28 cellular contexts compared by ENCODE assay signal in the genomic region with DNA sequence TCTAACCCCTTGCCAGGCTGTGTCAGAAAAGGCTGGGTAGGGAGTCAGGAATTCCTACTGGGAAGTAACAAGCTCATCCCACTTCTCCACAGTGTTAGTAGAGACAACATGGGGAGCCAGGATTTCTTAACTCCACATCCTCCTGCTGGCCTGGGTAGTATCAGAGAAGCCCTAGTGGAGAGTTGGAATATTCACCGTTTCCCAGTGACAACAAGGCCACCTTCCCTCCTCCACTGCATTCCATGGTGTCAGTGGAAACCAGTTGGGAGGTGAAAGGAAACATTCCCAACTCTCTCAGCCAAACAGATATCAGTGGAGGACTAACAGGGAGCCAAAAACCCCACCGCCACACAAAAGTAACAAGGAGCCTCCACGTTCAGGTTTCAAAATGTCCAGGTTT. TPM values are rescaled to one million over a fixed set of nuclear protein-coding genes. Genes with fewer than 3 reads are reported as not detected.
DNase-seq lines count a peak whose midpoint lies in the region; ATAC-seq, FAIRE-seq and TF ChIP-seq lines count a peak whose summit lies in the region.
"Had no signal": no experiment of that assay in that cellular context is flagged by ENCODE, and none has a peak within 500 bp of the region (broad histone marks: within the 10 kb centered on the region; RNA-seq: fewer than 3 reads in every experiment).

No MANE protein-coding gene starts in this region.

- H3K4me1 Mint-ChIP-seq in activated CD4-positive, alpha-beta memory T cell treated with anti-CD3 and anti-CD28 coated beads for 36 hours (ENCODE audit: low read depth): no peaks in the 10 kb centered on the region
- H3K4me1 Mint-ChIP-seq: CD4-positive, alpha-beta memory T cell had no signal

- H3K56ac ChIP-seq in H1 (replicated peaks; ENCODE audit: insufficient read length, low read depth, low read length): no peak overlapping the region

- intact Hi-C loops in HepG2 (cut with micrococcal nuclease; ENCODE audit: unreplicated experiment) (no loop called here), right lobe of liver (cut with DNase I) (no loop called here)
- intact Hi-C loops in activated CD4-positive, alpha-beta memory T cell treated with anti-CD3 and anti-CD28 coated beads for 36 hours (cut with micrococcal nuclease): no loop called here

- H2BK12ac ChIP-seq in H1 (ENCODE audit: low read depth, low read length): no peak overlapping the region

- no peak overlapping the region for H4K91ac ChIP-seq in H1 (replicated peaks; ENCODE audit: insufficient read length, low read length)

- H3K36me3 ChIP-seq in HepG2 (replicated peaks in 1 of 2; ENCODE audit: control insufficient read depth in 1 of 2, insufficient read depth in 2 of 2, low read length in 2 of 2): no peaks in the 10 kb centered on the region
- no peaks in the 10 kb centered on the region for H3K36me3 ChIP-seq in right lobe of liver
- no peaks in the 10 kb centered on the region for H3K36me3 ChIP-seq in H1 (ENCODE audit: control insufficient read depth in 2 of 4, insufficient read depth in 4 of 4, low read length in 3 of 4)
- H3K36me3 ChIP-seq: SJCRH30 had no signal

- H3K4me2 ChIP-seq in HepG2 (ENCODE audit: low read depth, low read length) (no peak overlapping the region), H1 (ENCODE audit: insufficient read depth in 1 of 2, low read depth in 2 of 2, low read length in 2 of 2) (no peak overlapping the region)
- H3K4me2 ChIP-seq: A549 had no signal

- H4K8ac ChIP-seq in H1 (ENCODE audit: extremely low read depth, insufficient read depth, low read length): no peak overlapping the region

- H4K20me1 ChIP-seq in HepG2 (ENCODE audit: insufficient read depth, low read length): no peaks in the 10 kb centered on the region
- no peaks in the 10 kb centered on the region for H4K20me1 ChIP-seq in H1 (replicated peaks in 1 of 2; ENCODE audit: control insufficient read depth in 1 of 2, insufficient read depth in 2 of 2, low read length in 2 of 2)

- no peak overlapping the region for H2BK120ac ChIP-seq in H1 (replicated peaks; ENCODE audit: low read depth, low read length)

- no peaks in the 10 kb centered on the region for H3K23me2 ChIP-seq in H1 (ENCODE audit: low read depth, low read length)

- no peak overlapping the region for H3K4me3 Mint-ChIP-seq in activated CD4-positive, alpha-beta memory T cell treated with anti-CD3 and anti-CD28 coated beads for 36 hours
- H3K4me3 Mint-ChIP-seq: CD4-positive, alpha-beta memory T cell had no signal

- no peak for TF ChIP-seq CTCF in HepG2 (CRISPR knock-in tag; IDR thresholded peaks at IDR 0.05)
- no peak for TF ChIP-seq CTCF in right lobe of liver (IDR thresholded peaks at IDR 0.05)
- peak in 2 of 3 experiments; percentile 19 to 28; a peak in 2 of 4 replicates for TF ChIP-seq CTCF in H1 (IDR thresholded peaks at IDR 0.05; ENCODE audit: control extremely low read depth in 1 of 3, insufficient read depth in 1 of 3, low read depth in 1 of 3, low read length in 3 of 3)

- no peaks in the 10 kb centered on the region for H3K79me1 ChIP-seq in H1 (ENCODE audit: low read depth, low read length)

- H4K5ac ChIP-seq in H1 (ENCODE audit: insufficient read length, low read depth, low read length): no peak overlapping the region

- peaks cover 5% of the 10 kb centered on the region for H3K27me3 Mint-ChIP-seq in activated CD4-positive, alpha-beta memory T cell treated with anti-CD3 and anti-CD28 coated beads for 36 hours

- POLR2A ChIA-PET in HepG2 (lab: Yijun Ruan, JAX) (no interaction called here), H1 (lab: Charles Lee; ENCODE audit: partially characterized antibody) (no interaction called here)
- POLR2A ChIA-PET in activated CD4-positive, alpha-beta memory T cell treated with anti-CD3 and anti-CD28 coated beads for 36 hours (lab: Charles Lee): no interaction called here

- H3K4me1 ChIP-seq in HepG2 (ENCODE audit: insufficient read depth, low read length): no peaks in the 10 kb centered on the region
- peaks cover 0 to 20% (median 7%) of the 10 kb centered on the region in 4 donors for H3K4me1 ChIP-seq in right lobe of liver
- H3K4me1 ChIP-seq in H1 (replicated peaks in 1 of 4; ENCODE audit: control insufficient read depth in 3 of 4, insufficient read depth in 4 of 4, low read length in 3 of 4): peaks cover 0 to 3% (median 0%) of the 10 kb centered on the region in 4 experiments; a peak in 1 of 7 replicates
- H3K4me1 ChIP-seq: SJCRH30 had no signal

- peaks cover 6% of the 10 kb centered on the region; the same call in 1 of the 2 replicates for H3K9me3 ChIP-seq in HepG2 (ENCODE audit: low read length)
- H3K9me3 ChIP-seq in right lobe of liver: no peaks in the 10 kb centered on the region
- H3K9me3 ChIP-seq in H1 (ENCODE audit: insufficient read depth in 2 of 2, low read depth in 1 of 2, low read length in 1 of 2): peaks cover 11 to 34% of the 10 kb centered on the region in 2 experiments
- H3K9me3 ChIP-seq: Caco-2 had no signal

- 28% methylated on average over 3 of the region's 3 CpGs for WGBS in HepG2 (ENCODE audit: low lambda C conversion rate)
- WGBS in right lobe of liver (ENCODE audit: insufficient coverage, low coverage, low lambda C conversion rate, missing lambda C conversion rate): 49% methylated on average over 3 of the region's 3 CpGs
- WGBS in H1 (ENCODE audit: extremely low coverage in 1 of 2, insufficient coverage in 1 of 2, insufficient read length in 1 of 2, insufficient replicate concordance in 2 of 2, low coverage in 1 of 2, low lambda C conversion rate in 2 of 2, missing lambda C conversion rate in 1 of 2), 2 experiments: 77% methylated on average over 3 of the region's 3 CpGs; no CpG with 5 or more reads in 1 of the 2 experiments

- no peak overlapping the region for H2AFZ ChIP-seq in HepG2 (ENCODE audit: low read length)
- H2AFZ ChIP-seq in H1 (ENCODE audit: low read length): no peak overlapping the region

- H2BK20ac ChIP-seq in H1 (ENCODE audit: low read length): no peak overlapping the region

- DNase-seq in HepG2 (ENCODE audit: low spot score): no peak
- DNase-seq in right lobe of liver: no peak
- DNase-seq in H1 (ENCODE audit: low read depth in 1 of 2, low spot score in 2 of 2): no peak
- peak; percentile 46 for DNase-seq in iPS-NIHi11 (ENCODE audit: low spot score)
- no peak for DNase-seq in activated CD4-positive, alpha-beta memory T cell treated with anti-CD3 and anti-CD28 coated beads for 36 hours
- DNase-seq in germinal center (ENCODE audit: low spot score): no peak
- DNase-seq: C1 segment of cervical spinal cord; Caco-2; CD4-positive, alpha-beta memory T cell; GDM1; KBM-7; MV-4-11; NCI-H1105; NCI-H146; NCI-H1930; NCI-H446; NCI-H524 treated with DMSO at 0.1 percent for 48 hours; NCI-H774; SJCRH30 had no signal

- no peak overlapping the region for H3K27ac ChIP-seq in HepG2 (ENCODE audit: extremely low read length, insufficient read depth, low read length)
- no peak overlapping the region for H3K27ac ChIP-seq in right lobe of liver
- H3K27ac ChIP-seq in H1 (ENCODE audit: low read depth, low read length): no peak overlapping the region
- H3K27ac ChIP-seq: A549, SJCRH30 had no signal

- H3K18ac ChIP-seq in H1 (ENCODE audit: extremely low read depth, low read length): no peak overlapping the region

- no peak overlapping the region for H3K9ac ChIP-seq in HepG2 (ENCODE audit: insufficient read depth, low read depth, low read length)
- no peak overlapping the region for H3K9ac ChIP-seq in H1 (replicated peaks in 1 of 4; ENCODE audit: extremely low read depth in 1 of 4, low read depth in 3 of 4, low read length in 3 of 4)

- H3K23ac ChIP-seq in H1 (ENCODE audit: insufficient read length): no peak overlapping the region

- H3K4ac ChIP-seq in H1 (replicated peaks; ENCODE audit: insufficient read length, low read depth, low read length): no peak overlapping the region

- H2AK5ac ChIP-seq in H1 (ENCODE audit: low read depth, low read length): no peak overlapping the region

- H3K79me2 ChIP-seq in HepG2 (ENCODE audit: insufficient read depth, low read length): no peaks in the 10 kb centered on the region
- H3K79me2 ChIP-seq in H1 (ENCODE audit: control insufficient read depth in 1 of 2, insufficient read depth in 2 of 2, low read length in 2 of 2): no peaks in the 10 kb centered on the region

- CTCF ChIA-PET in HepG2 (lab: Yijun Ruan, JAX; ENCODE audit: low intra/inter-chr PET ratio, low total read pairs): no interaction called here
- CTCF ChIA-PET in H1 (lab: Charles Lee; ENCODE audit: partially characterized antibody): no interaction called here
- CTCF ChIA-PET in activated CD4-positive, alpha-beta memory T cell treated with anti-CD3 and anti-CD28 coated beads for 36 hours (lab: Charles Lee): interaction anchor here (0.6 kb wide), 1 partner anchor 15 kb away, joined by 3 read pairs; no protein-coding TSS in a partner anchor

- TF ChIP-seq EP300 in HepG2 (IDR thresholded peaks at IDR 0.05; ENCODE audit: low read depth in 2 of 2, low read length in 2 of 2): no peak
- TF ChIP-seq EP300 in HepG2 (CRISPR knock-in tag; IDR thresholded peaks at IDR 0.05; ENCODE audit: borderline replicate concordance): no peak
- no peak for TF ChIP-seq EP300 in H1 (IDR thresholded peaks at IDR 0.05; ENCODE audit: borderline replicate concordance in 1 of 2, low read depth in 2 of 2, low read length in 2 of 2)

- BruUV-seq in HepG2 (replicated peaks; lab: Mats Ljungman, UMichigan): no TSS peak

- H3K9me3 Mint-ChIP-seq in activated CD4-positive, alpha-beta memory T cell treated with anti-CD3 and anti-CD28 coated beads for 36 hours: peaks cover 15% of the 10 kb centered on the region

- H2BK15ac ChIP-seq in H1 (ENCODE audit: low read length): no peak overlapping the region

- ATAC-seq in HepG2 (peak; percentile 53; the same call in 2 of the 3 replicates), right lobe of liver (no peak), HG03139 (IDR thresholded peaks at IDR 0.05; ENCODE audit: unreplicated experiment) (no peak)
- ATAC-seq: GM12878, SK-N-SH treated with all-trans-retinoic acid at 6 μM for 48 hours had no signal

- in situ Hi-C loops in HepG2 (cut with HindIII; ENCODE audit: extremely low pct_ligation_motif_present, low pct_unique_long_range_greater_than_20kb): no loop called here

- TF ChIP-seq RAD21 in HepG2 (CRISPR knock-in tag; IDR thresholded peaks at IDR 0.05) (no peak), H1 (IDR thresholded peaks at IDR 0.05 in 1 of 2, conservative IDR thresholded peaks at IDR 0.05 in 1 of 2; ENCODE audit: low read depth in 2 of 2, low read length in 2 of 2) (peak in 1 of 2 experiments; percentile 6; a peak in 1 of 4 replicates)

- no peak overlapping the region for H3K27ac Mint-ChIP-seq in activated CD4-positive, alpha-beta memory T cell treated with anti-CD3 and anti-CD28 coated beads for 36 hours
- H3K27ac Mint-ChIP-seq: CD4-positive, alpha-beta memory T cell had no signal

- TF ChIP-seq POLR2A in HepG2 (IDR thresholded peaks at IDR 0.05; ENCODE audit: insufficient read depth in 1 of 2, low read depth in 2 of 2, low read length in 2 of 2) (no peak), right lobe of liver (IDR thresholded peaks at IDR 0.05) (no peak), H1 (IDR thresholded peaks at IDR 0.05; ENCODE audit: control extremely low read depth in 1 of 2, low read depth in 2 of 2, low read length in 2 of 2) (no peak)

- H3K14ac ChIP-seq in H1 (ENCODE audit: insufficient read length): no peak overlapping the region

- no peaks in the 10 kb centered on the region for H3K27me3 ChIP-seq in HepG2 (ENCODE audit: control insufficient read depth in 1 of 2, insufficient read depth in 2 of 2, low read length in 2 of 2)
- H3K27me3 ChIP-seq in right lobe of liver: no peaks in the 10 kb centered on the region
- H3K27me3 ChIP-seq in H1 (replicated peaks in 1 of 4; ENCODE audit: control insufficient read depth in 3 of 4, extremely low read depth in 1 of 4, insufficient read depth in 3 of 4, low read length in 3 of 4): no peaks in the 10 kb centered on the region
- H3K27me3 ChIP-seq: SJCRH30 had no signal

- FAIRE-seq in HepG2 (lab: Jason Lieb, UNC) (no peak), H1 (lab: Jason Lieb, UNC) (no peak)
- FAIRE-seq: A549, GM12878, RCC 7860 had no signal

- H3K4me3 ChIP-seq in HepG2 (replicated peaks in 1 of 3; ENCODE audit: insufficient read depth in 1 of 3, low read depth in 2 of 3, low read length in 3 of 3) (no peak overlapping the region), right lobe of liver (no peak overlapping the region), H1 (ENCODE audit: extremely low read depth in 1 of 4, insufficient read depth in 2 of 4, low read depth in 3 of 4, low read length in 4 of 4) (no peak overlapping the region)
- H3K4me3 ChIP-seq: A549, GM12878, SJCRH30 had no signal

- H3K36me3 Mint-ChIP-seq in activated CD4-positive, alpha-beta memory T cell treated with anti-CD3 and anti-CD28 coated beads for 36 hours: peaks cover 2% of the 10 kb centered on the region

- H2BK5ac ChIP-seq in H1 (ENCODE audit: low read depth, low read length): no peak overlapping the region

RNA-seq across cellular contexts. Expression of a gene that starts 41.2 kb away (rescaled TPM):
- not detected in 2 replicates for total RNA-seq in HepG2 (2016; rRNA removed; fragmentation: Illumina TruSeq; extraction: Trizol)
- total RNA-seq in HepG2 (2016; cell fraction: cytosol; rRNA removed; fragmentation: Illumina TruSeq; extraction: Trizol; ENCODE audit: low read depth): not detected in 2 replicates
- total RNA-seq in HepG2 (2016; cell fraction: insoluble cytoplasmic fraction; rRNA removed; fragmentation: Illumina TruSeq; extraction: Trizol): not detected in 2 replicates
- not detected in 2 replicates for total RNA-seq in HepG2 (2016; cell fraction: membrane; rRNA removed; fragmentation: Illumina TruSeq; extraction: Trizol)
- not detected in 2 replicates for total RNA-seq in HepG2 (2016; cell fraction: nucleus; rRNA removed; fragmentation: Illumina TruSeq; extraction: Trizol)
- polyA plus RNA-seq in HepG2 (2011; rRNA removed): 0.01 and 0.04 TPM in 2 replicates
- 0.01 TPM in 1 of 2 replicates, not detected in the other for polyA plus RNA-seq in HepG2 (2011; cell fraction: cytosol; rRNA removed)
- 0.06 and 0.07 TPM in 2 replicates for polyA plus RNA-seq in HepG2 (2011; cell fraction: nucleus; rRNA removed)
- 0.04 TPM in 1 of 2 replicates, not detected in the other for polyA plus RNA-seq in HepG2 (2012)
- polyA plus RNA-seq in HepG2 (2016; cell fraction: cytosol; fragmentation: Illumina TruSeq; extraction: Trizol; ENCODE audit: low read depth): not detected in 2 replicates
- polyA plus RNA-seq in HepG2 (2016; cell fraction: insoluble cytoplasmic fraction; fragmentation: Illumina TruSeq; extraction: Trizol; ENCODE audit: low read depth): 0.04 TPM in 1 of 2 replicates, not detected in the other
- polyA plus RNA-seq in HepG2 (2016; cell fraction: membrane; fragmentation: Illumina TruSeq; extraction: Trizol; ENCODE audit: low read depth): 0.03 TPM in 1 of 2 replicates, not detected in the other
- not detected in 2 replicates for polyA plus RNA-seq in HepG2 (2016; cell fraction: nucleus; fragmentation: Illumina TruSeq; extraction: Trizol; ENCODE audit: insufficient read depth, low read depth)
- polyA minus RNA-seq in HepG2 (2011; rRNA and poly(A)+ RNA removed; ENCODE audit: low replicate concordance): 0.02 TPM in 1 of 2 replicates, not detected in the other
- not detected in 2 replicates for polyA minus RNA-seq in HepG2 (2011; cell fraction: cytosol; rRNA and poly(A)+ RNA removed)
- polyA minus RNA-seq in HepG2 (2011; cell fraction: nucleus; rRNA and poly(A)+ RNA removed): 0.13 TPM in 1 of 2 replicates, not detected in the other
- 10 to 100 TPM in 1 of 6 experiments, 1 to 10 TPM in 5; 2.3 to 12.0 (median 5.8) TPM for total RNA-seq in right lobe of liver
- not detected in 2 replicates for total RNA-seq in H1 (2021; fragmentation: NEBNext Ultra II Directional; extraction: Animal tissue kit (Norgen Biotek cat#: 25700))
- 0.02 TPM in 2 replicates for polyA plus RNA-seq in H1 (2011; rRNA removed)
- polyA plus RNA-seq in H1 (2011; cell fraction: cytosol; rRNA removed): 0.01 TPM
- polyA plus RNA-seq in H1 (2011; cell fraction: nucleus; rRNA removed): 0.01 TPM
- polyA plus RNA-seq in H1 (2012, experiment 1 of 2): not detected in 4 replicates
- polyA plus RNA-seq in H1 (2012, experiment 2 of 2): not detected
- 0.10 TPM for polyA plus RNA-seq in H1 (2013, experiment 1 of 2)
- polyA plus RNA-seq in H1 (2013, experiment 2 of 2): 0.13 TPM
- 0.05 and 0.06 TPM in 2 replicates for polyA minus RNA-seq in H1 (2011; rRNA and poly(A)+ RNA removed)
- not detected for polyA minus RNA-seq in H1 (2011; cell fraction: cytosol; rRNA and poly(A)+ RNA removed)
- not detected for polyA minus RNA-seq in H1 (2011; cell fraction: nucleus; rRNA and poly(A)+ RNA removed)
- total RNA-seq in activated CD4-positive, alpha-beta memory T cell treated with anti-CD3 and anti-CD28 coated beads for 36 hours: not detected
- total RNA-seq: Caco-2; CD4-positive, alpha-beta memory T cell; GM12878; H4; HT1080; LHCN-M2; MCF 10A had no signal
- polyA plus RNA-seq: CD4-positive, alpha-beta memory T cell had no signal

Comparison
In these comparisons a context has a peak if more than half of its experiments do, and no peak if none do; other contexts are left out.
1. CTCF ChIP-seq: peak in H1 (2 of 3); none in HepG2 (single experiment) and right lobe of liver (0 of 4).